17 cellular contexts compared by ENCODE assay signal in the genomic region with DNA sequence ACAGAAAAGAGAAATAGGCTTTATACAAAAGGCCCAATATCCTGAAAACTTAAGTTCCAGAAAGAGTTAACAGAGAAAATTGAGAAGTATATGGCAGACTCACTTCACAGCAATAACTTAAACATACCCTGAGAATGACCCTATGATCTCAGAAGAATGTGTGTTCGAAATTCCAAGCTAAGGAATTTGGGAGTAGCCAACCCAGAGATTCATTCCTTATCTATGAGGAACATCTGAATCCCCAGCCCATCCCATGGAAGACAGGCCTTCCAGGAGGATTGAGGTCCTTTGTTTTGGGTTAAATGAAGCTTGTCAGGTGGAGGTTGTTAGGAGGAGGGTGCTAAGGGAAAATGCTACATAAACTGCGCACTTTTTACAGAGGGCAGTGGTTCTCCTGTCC. TPM values are rescaled to one million over a fixed set of nuclear protein-coding genes. Genes with fewer than 3 reads are reported as not detected.
A peak's percentile ranks its signal among the peaks of the same experiment; 100 is the strongest.
DNase-seq lines count a peak whose midpoint lies in the region; ATAC-seq and TF ChIP-seq lines count a peak whose summit lies in the region.
"Had no signal": no experiment of that assay in that cellular context is flagged by ENCODE, and none has a peak within 500 bp of the region (broad histone marks: within the 10 kb centered on the region; RNA-seq: fewer than 3 reads in every experiment).

No MANE protein-coding gene starts in this region.

- H3K4me1 ChIP-seq in breast epithelium (peaks cover 0 to 13% of the 10 kb centered on the region in 2 donors), RWPE2 (ENCODE audit: insufficient read depth, poor library complexity, severe bottlenecking) (peaks cover 38% of the 10 kb centered on the region), ascending aorta (peaks cover 3 to 5% of the 10 kb centered on the region in 2 donors), thyroid gland (peaks cover 10% of the 10 kb centered on the region in 2 donors)

- no peak overlapping the region for H3K4me3 Mint-ChIP-seq in MCF 10A (ENCODE audit: unreplicated experiment)
- H3K4me3 Mint-ChIP-seq: activated CD4-positive, alpha-beta memory T cell treated with anti-CD3 and anti-CD28 coated beads, Interleukin-2, amount 10 ng/mL, durations not matched to agents 7 days and 5 days; CD8-positive, alpha-beta memory T cell had no signal

- peaks cover 2% of the 10 kb centered on the region for H3K36me3 Mint-ChIP-seq in MCF 10A (ENCODE audit: insufficient read depth, unreplicated experiment)
- H3K36me3 Mint-ChIP-seq: CD8-positive, alpha-beta memory T cell had no signal

- H3K36me3 ChIP-seq in breast epithelium (no peaks in the 10 kb centered on the region), RWPE2 (ENCODE audit: low read depth) (no peaks in the 10 kb centered on the region), ascending aorta (no peaks in the 10 kb centered on the region), thyroid gland (no peaks in the 10 kb centered on the region)

- H3K27ac ChIP-seq in breast epithelium (peak overlapping the region; percentile 4 to 13), RWPE2 (ENCODE audit: poor library complexity, severe bottlenecking) (peak overlapping the region; percentile 91), ascending aorta (no peak overlapping the region), thyroid gland (no peak overlapping the region)
- H3K27ac ChIP-seq: coronary artery, hepatocyte had no signal

- POLR2A ChIA-PET in MCF 10A (lab: Yijun Ruan, JAX): interaction anchor here (1.3 to 1.6 kb wide), 3 partner anchors 9 to 75 kb away, joined by 4 to 7 read pairs (median 4); no protein-coding TSS in a partner anchor

- CTCF ChIA-PET in MCF 10A (lab: Yijun Ruan, JAX): no interaction called here

- H3K9me3 ChIP-seq in breast epithelium (no peaks in the 10 kb centered on the region), RWPE2 (ENCODE audit: severe bottlenecking) (no peaks in the 10 kb centered on the region), ascending aorta (no peaks in the 10 kb centered on the region), thyroid gland (no peaks in the 10 kb centered on the region)

- no peak for TF ChIP-seq POLR2A in breast epithelium (IDR thresholded peaks at IDR 0.05)
- TF ChIP-seq POLR2A in thyroid gland (IDR thresholded peaks at IDR 0.05): no peak

- DNase-seq in breast epithelium (ENCODE audit: low spot score in 2 of 2) (no peak), MCF 10A (ENCODE audit: unreplicated experiment) (no peak), RWPE2 (ENCODE audit: low spot score) (no peak), hepatic stellate cell (ENCODE audit: low spot score) (peak; percentile 49), ascending aorta (ENCODE audit: low spot score in 2 of 2) (no peak), C1 segment of cervical spinal cord (lab: John Stamatoyannopoulos, UW) (no peak), thyroid gland (no peak)
- DNase-seq in stimulated activated CD4-positive, alpha-beta T cell treated with anti-CD3 and anti-CD28 coated beads, Interleukin-2, amount 100 ng/mL, for 24 hours: no peak
- DNase-seq: 8988T; activated CD4-positive, alpha-beta memory T cell treated with anti-CD3 and anti-CD28 coated beads, Interleukin-2, amount 10 ng/mL, durations not matched to agents 7 days and 5 days; aorta; CD8-positive, alpha-beta memory T cell; left cardiac atrium; NCI-H1048 had no signal

- H3K4me3 ChIP-seq in breast epithelium (no peak overlapping the region), RWPE2 (ENCODE audit: severe bottlenecking) (no peak overlapping the region), ascending aorta (no peak overlapping the region), thyroid gland (replicated peaks in 1 of 3) (no peak overlapping the region)
- H3K4me3 ChIP-seq: coronary artery, hepatocyte had no signal

- TF ChIP-seq CTCF in breast epithelium (IDR thresholded peaks at IDR 0.05) (no peak), MCF 10A (IDR thresholded peaks at IDR 0.05; ENCODE audit: unreplicated experiment) (no peak), RWPE2 (IDR thresholded peaks at IDR 0.05; ENCODE audit: poor library complexity, severe bottlenecking) (no peak), ascending aorta (IDR thresholded peaks at IDR 0.05) (no peak), thyroid gland (IDR thresholded peaks at IDR 0.05) (no peak)

- no peak overlapping the region for H3K27ac Mint-ChIP-seq in MCF 10A (ENCODE audit: low read depth, unreplicated experiment)
- H3K27ac Mint-ChIP-seq: activated CD4-positive, alpha-beta memory T cell treated with anti-CD3 and anti-CD28 coated beads, Interleukin-2, amount 10 ng/mL, durations not matched to agents 7 days and 5 days; CD8-positive, alpha-beta memory T cell had no signal

- WGBS in thyroid gland, 2 donors: 83 to 90% methylated on average over 2 of the region's 2 CpGs

- no TSS peak for BruUV-seq in MCF 10A (replicated peaks; lab: Mats Ljungman, UMichigan)

- peaks cover 28% of the 10 kb centered on the region for H3K4me1 Mint-ChIP-seq in MCF 10A (ENCODE audit: insufficient read depth, unreplicated experiment)

- peak; percentile 73 for ATAC-seq in RWPE2 (ENCODE audit: low read depth)
- ATAC-seq: HepG2, left cardiac atrium had no signal

- no peaks in the 10 kb centered on the region for H3K27me3 Mint-ChIP-seq in MCF 10A (ENCODE audit: insufficient read depth, unreplicated experiment)
- H3K27me3 Mint-ChIP-seq: activated CD4-positive, alpha-beta memory T cell treated with anti-CD3 and anti-CD28 coated beads, Interleukin-2, amount 10 ng/mL, durations not matched to agents 7 days and 5 days; CD8-positive, alpha-beta memory T cell had no signal

- H3K27me3 ChIP-seq in breast epithelium (no peaks in the 10 kb centered on the region), RWPE2 (ENCODE audit: insufficient read depth, poor library complexity, severe bottlenecking) (no peaks in the 10 kb centered on the region), ascending aorta (no peaks in the 10 kb centered on the region), thyroid gland (no peaks in the 10 kb centered on the region)
- H3K27me3 ChIP-seq: hepatocyte had no signal

- intact Hi-C loops in breast epithelium (cut with DNase I; ENCODE audit: low total_unique reads): no loop called here
- intact Hi-C loops in MCF 10A (cut with micrococcal nuclease): no loop called here
- intact Hi-C loops in ascending aorta (cut with DNase I): no loop called here
- intact Hi-C loops in thyroid gland (cut with DNase I): no loop called here

- no peaks in the 10 kb centered on the region for H3K9me3 Mint-ChIP-seq in MCF 10A (ENCODE audit: unreplicated experiment)
- H3K9me3 Mint-ChIP-seq: activated CD4-positive, alpha-beta memory T cell treated with anti-CD3 and anti-CD28 coated beads, Interleukin-2, amount 10 ng/mL, durations not matched to agents 7 days and 5 days; CD8-positive, alpha-beta memory T cell had no signal

RNA-seq across cellular contexts. Expression of a gene that starts 7.5 kb away (rescaled TPM):
- 10 to 100 TPM; 56.0 to 77.0 (median 76.0) TPM for total RNA-seq in breast epithelium
- 32.5 and 34.7 TPM in 2 replicates for total RNA-seq in MCF 10A (2022)
- total RNA-seq in ascending aorta: 61.7 TPM
- 10 to 100 TPM; 40.2 to 72.4 (median 48.6) TPM for total RNA-seq in thyroid gland

Comparison
In these comparisons a context has a peak if more than half of its experiments do, and no peak if none do; other contexts are left out.
1. H3K27ac ChIP-seq: peak in breast epithelium (2 of 2) and RWPE2 (single experiment); none in ascending aorta (0 of 2) and thyroid gland (0 of 3).